35 cellular contexts compared by ENCODE assay signal in the genomic region with DNA sequence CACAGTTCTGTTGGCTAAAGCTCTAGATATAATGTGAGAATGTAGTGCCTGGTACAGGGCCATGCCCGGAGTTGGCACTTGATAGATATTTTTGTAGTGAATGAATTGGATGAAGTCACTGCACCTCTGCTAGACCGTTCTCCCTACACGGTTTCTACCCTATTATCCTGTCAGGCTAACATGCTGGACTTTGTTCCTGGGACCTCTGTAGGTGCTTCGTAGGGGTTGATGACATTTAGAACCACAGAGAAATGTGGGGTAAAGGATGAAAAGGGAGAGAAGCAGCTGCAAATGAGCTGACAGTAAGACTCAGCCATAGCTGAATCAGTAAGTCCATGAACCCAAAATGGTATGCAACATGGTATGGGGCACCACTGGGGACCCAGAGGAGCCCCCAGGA.
"Had no signal": no experiment of that assay in that cellular context is flagged by ENCODE, and none has a peak within 500 bp of the region (broad histone marks: within the 10 kb centered on the region; RNA-seq: fewer than 3 reads in every experiment).

No MANE protein-coding gene starts in this region.

- DNase-seq: activated B cell treated with CpG ODN at 0.5 μM for 24 hours; activated CD4-positive, alpha-beta memory T cell treated with anti-CD3 and anti-CD28 coated beads for 36 hours; activated CD4-positive, alpha-beta T cell treated with anti-CD3 and anti-CD28 coated beads for 4 hours; activated CD4-positive, alpha-beta T cell treated with anti-CD3 and anti-CD28 coated beads, Interleukin-2, amount 50 U/mL, for 1 hour; activated CD4-positive, alpha-beta T cell treated with anti-CD3 and anti-CD28 coated beads, Interleukin-2, amount 50 U/mL, for 4 hours; activated CD4-positive, CD25-positive, alpha-beta regulatory T cell treated with anti-CD3 and anti-CD28 coated beads, Interleukin-2, amount 50 U/mL, for 72 hours; activated CD8-positive, alpha-beta memory T cell treated with anti-CD3 and anti-CD28 coated beads, Interleukin-2, amount 50 U/mL, for 4 hours; activated CD8-positive, alpha-beta T cell treated with anti-CD3 and anti-CD28 coated beads for 36 hours; activated effector memory CD4-positive, alpha-beta T cell treated with anti-CD3 and anti-CD28 coated beads, Interleukin-2, amount 50 U/mL, for 16 hours; activated gamma-delta T cell treated with Interleukin-2 at 50 U/mL for 16 hours; activated naive CD4-positive, alpha-beta T cell; activated naive CD4-positive, alpha-beta T cell treated with anti-CD3 and anti-CD28 coated beads for 36 hours; activated naive CD4-positive, alpha-beta T cell treated with anti-CD3 and anti-CD28 coated beads, Interleukin-2, amount 50 U/mL, for 16 hours; activated naive CD8-positive, alpha-beta T cell treated with anti-CD3 and anti-CD28 coated beads for 36 hours; activated T-cell treated with anti-CD3 and anti-CD28 coated beads for 4 hours; activated T-cell treated with anti-CD3 and anti-CD28 coated beads, Interleukin-2, amount 50 U/mL, for 1 hour; activated T-cell treated with anti-CD3 and anti-CD28 coated beads, Interleukin-2, amount 50 U/mL, for 4 hours; activated T-cell treated with anti-CD3 and anti-CD28 coated beads, Interleukin-2, amount 50 U/mL, for 72 hours; amygdala; anterior cingulate cortex; caudate nucleus; cerebellar nuclear complex; T-helper 1 cell; T-helper 2 cell; T-helper 9 cell had no signal

- H3K27ac Mint-ChIP-seq: activated B cell treated with CpG ODN at 0.5 μM for 24 hours; activated CD4-positive, alpha-beta memory T cell treated with anti-CD3 and anti-CD28 coated beads for 36 hours; activated CD8-positive, alpha-beta T cell treated with anti-CD3 and anti-CD28 coated beads for 36 hours; activated naive CD4-positive, alpha-beta T cell treated with anti-CD3 and anti-CD28 coated beads for 36 hours; activated naive CD4-positive, alpha-beta T cell treated with anti-CD3 and anti-CD28 coated beads, Interleukin-2, amount 50 U/mL, for 72 hours; activated naive CD8-positive, alpha-beta T cell treated with anti-CD3 and anti-CD28 coated beads for 36 hours; activated T-cell treated with anti-CD3 and anti-CD28 coated beads, Interleukin-2, amount 50 U/mL, for 72 hours; activated T-helper 1 cell treated with anti-CD3 and anti-CD28 coated beads, Interleukin-12 subunit alpha, Interleukin-12 subunit beta, Interleukin-2, Interleukin-4 antibody, amounts not matched to agents 30 ng/mL and 10 ng/mL and 1 ng/mL, durations not matched to agents 14 hours and 24 hours and 36 hours; activated T-helper 17 cell treated with anti-CD3 and anti-CD28 coated beads, Interleukin-2, amount 50 U/mL, for 72 hours; brain; T-helper 1 cell treated with Interleukin-12 subunit alpha and Interleukin-12 subunit beta and Interleukin-4 antibody, amounts not matched to agents 30 μg/mL and 1 μg/mL, for 36 hours; T-helper 2 cell treated with Interferon-gamma antibody and Interleukin-4, amounts not matched to agents 5 μg/mL and 100 μg/mL, for 36 hours had no signal

- H3K27me3 ChIP-seq: ascending aorta had no signal

- H3K4me3 Mint-ChIP-seq: activated B cell treated with CpG ODN at 0.5 μM for 24 hours; activated CD4-positive, alpha-beta memory T cell treated with anti-CD3 and anti-CD28 coated beads for 36 hours; activated CD8-positive, alpha-beta T cell treated with anti-CD3 and anti-CD28 coated beads for 36 hours; activated naive CD4-positive, alpha-beta T cell treated with anti-CD3 and anti-CD28 coated beads for 36 hours; activated naive CD8-positive, alpha-beta T cell treated with anti-CD3 and anti-CD28 coated beads for 36 hours; activated T-cell treated with anti-CD3 and anti-CD28 coated beads, Interleukin-2, amount 50 U/mL, for 4 hours; activated T-cell treated with anti-CD3 and anti-CD28 coated beads, Interleukin-2, amount 50 U/mL, for 72 hours; activated T-helper 1 cell treated with anti-CD3 and anti-CD28 coated beads, Interleukin-12 subunit alpha, Interleukin-12 subunit beta, Interleukin-2, Interleukin-4 antibody, amounts not matched to agents 30 ng/mL and 10 ng/mL and 1 ng/mL, durations not matched to agents 14 hours and 24 hours and 36 hours; activated T-helper 17 cell treated with anti-CD3 and anti-CD28 coated beads, Interleukin-2, amount 50 U/mL, for 72 hours; brain; central memory CD8-positive, alpha-beta T cell; T-helper 1 cell treated with Interleukin-12 subunit alpha and Interleukin-12 subunit beta and Interleukin-4 antibody, amounts not matched to agents 30 μg/mL and 1 μg/mL, for 36 hours; T-helper 2 cell treated with Interferon-gamma antibody and Interleukin-4, amounts not matched to agents 5 μg/mL and 100 μg/mL, for 36 hours had no signal

- H3K36me3 Mint-ChIP-seq: brain had no signal

- H3K36me3 ChIP-seq: ascending aorta, cardiac muscle cell had no signal

- H3K4me3 ChIP-seq: ascending aorta, cardiac muscle cell had no signal

- ATAC-seq: activated CD8-positive, alpha-beta T cell treated with anti-CD3 and anti-CD28 coated beads for 36 hours; activated naive CD4-positive, alpha-beta T cell treated with anti-CD3 and anti-CD28 coated beads, Interleukin-2, amount 50 U/mL, for 72 hours; activated T-cell treated with anti-CD3 and anti-CD28 coated beads, Interleukin-2, amount 50 U/mL, for 4 hours; activated T-cell treated with anti-CD3 and anti-CD28 coated beads, Interleukin-2, amount 50 U/mL, for 72 hours; activated T-helper 17 cell treated with anti-CD3 and anti-CD28 coated beads, Interleukin-2, amount 50 U/mL, for 72 hours had no signal

- H3K27ac ChIP-seq: ascending aorta, cardiac muscle cell, VCaP had no signal

- H3K4me1 Mint-ChIP-seq: activated T-helper 17 cell treated with anti-CD3 and anti-CD28 coated beads, Interleukin-2, amount 50 U/mL, for 72 hours had no signal

- H3K9me3 ChIP-seq: ascending aorta had no signal
